Comparison of ENCODE assay signal across 15 cellular contexts in the genomic region with DNA sequence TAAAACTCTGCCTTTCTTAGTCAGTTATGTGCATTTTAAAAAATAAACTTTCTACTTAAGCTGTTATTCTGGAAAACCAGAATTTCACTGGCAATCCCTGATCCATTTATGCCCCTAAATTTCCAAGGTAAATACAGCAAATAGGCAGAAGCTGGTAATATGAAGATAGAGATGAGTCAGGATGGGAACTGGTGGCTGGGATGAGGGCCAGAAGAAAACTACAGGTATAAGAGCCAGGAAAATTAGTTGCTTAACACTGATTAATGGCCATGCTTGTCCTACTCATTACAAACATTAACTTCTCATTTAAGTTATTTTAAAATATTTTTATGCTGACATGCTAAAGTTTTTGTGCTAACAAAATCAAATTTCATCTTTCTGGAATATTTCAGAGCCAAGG. TPM values are rescaled to one million over a fixed set of nuclear protein-coding genes. Genes with fewer than 3 reads are reported as not detected.
"Had no signal": no experiment of that assay in that cellular context is flagged by ENCODE, and none has a peak within 500 bp of the region (broad histone marks: within the 10 kb centered on the region; RNA-seq: fewer than 3 reads in every experiment).

No MANE protein-coding gene starts in this region.

RNA-seq across cellular contexts. Expression of a gene that starts 37.1 kb away (rescaled TPM):
- total RNA-seq: activated B cell treated with CpG ODN at 0.5 μM for 24 hours; activated CD4-positive, alpha-beta memory T cell treated with anti-CD3 and anti-CD28 coated beads for 36 hours; activated CD4-positive, alpha-beta memory T cell treated with anti-CD3 and anti-CD28 coated beads, Interleukin-2, amount 10 ng/mL, durations not matched to agents 7 days and 5 days; activated CD4-positive, alpha-beta T cell treated with anti-CD3 and anti-CD28 coated beads for 36 hours; activated CD4-positive, alpha-beta T cell treated with anti-CD3 and anti-CD28 coated beads, Interleukin-2, amount 10 ng/mL, durations not matched to agents 24 days and 14 days; activated CD4-positive, alpha-beta T cell treated with anti-CD3 and anti-CD28 coated beads, Interleukin-2, amount 10 ng/mL, durations not matched to agents 7 days and 5 days; activated CD8-positive, alpha-beta memory T cell treated with anti-CD3 and anti-CD28 coated beads for 36 hours; activated CD8-positive, alpha-beta memory T cell treated with anti-CD3 and anti-CD28 coated beads, Interleukin-2, amount 10 ng/mL, durations not matched to agents 7 days and 5 days; activated CD8-positive, alpha-beta T cell treated with anti-CD3 and anti-CD28 coated beads for 36 hours; activated CD8-positive, alpha-beta T cell treated with anti-CD3 and anti-CD28 coated beads, Interleukin-2, amount 10 ng/mL, durations not matched to agents 7 days and 5 days; T-cell; T-helper 1 cell treated with Interleukin-12 subunit alpha and Interleukin-12 subunit beta and Interleukin-4 antibody, amounts not matched to agents 30 ng/mL and 1 ng/mL, for 36 hours; T-helper 17 cell; T-helper 2 cell treated with Interferon-gamma antibody and Interleukin-4, amounts not matched to agents 100 ng/mL and 5 ng/mL, for 36 hours; WTC11 had no signal
